7 cellular contexts compared by ENCODE assay signal in genomic region chr6:69732640-69733039, GRCh38.
DNase-seq lines count a peak whose midpoint lies in the region; ATAC-seq and TF ChIP-seq lines count a peak whose summit lies in the region.

No MANE protein-coding gene starts in this region.

- no peak overlapping the region for H3K9ac ChIP-seq in SK-N-MC (ENCODE audit: insufficient read length)

- no peaks in the 10 kb centered on the region for H3K9me3 ChIP-seq in SK-N-MC (ENCODE audit: low read depth, low read length)

- ATAC-seq in GM18511 (IDR thresholded peaks at IDR 0.05; ENCODE audit: unreplicated experiment) (peak; percentile 82), HG02885 (IDR thresholded peaks at IDR 0.05; ENCODE audit: poor library complexity, unreplicated experiment) (peak; percentile 77), Right ventricle myocardium superior (ENCODE audit: poor library complexity) (no peak)

- H3K4me3 Mint-ChIP-seq in nephron = no peak overlapping the region

- no peaks in the 10 kb centered on the region for H3K9me3 Mint-ChIP-seq in nephron

- peaks cover 29% of the 10 kb centered on the region for H3K36me3 ChIP-seq in SK-N-MC (ENCODE audit: insufficient read depth, low read length)

- peak overlapping the region; percentile 47; the same call in 1 of the 2 replicates for H3K27ac ChIP-seq in SK-N-MC

- H3K27ac Mint-ChIP-seq in nephron = no peak overlapping the region

- peak; percentile 52 for DNase-seq in SK-N-MC (ENCODE audit: low read depth, low spot score)
- no peak for DNase-seq in Right ventricle myocardium superior
- DNase-seq in activated effector memory CD4-positive, alpha-beta T cell treated with Interleukin-2 at 50 U/mL for 16 hours = no peak
- DNase-seq in activated T-cell treated with anti-CD3 and anti-CD28 coated beads, Interleukin-2, amount 50 U/mL, for 1 hour = no peak

- peaks cover 22% of the 10 kb centered on the region for H3K36me3 Mint-ChIP-seq in nephron (ENCODE audit: low read depth)

- H3K4me1 Mint-ChIP-seq in nephron = no peaks in the 10 kb centered on the region

- no peaks in the 10 kb centered on the region for H3K27me3 Mint-ChIP-seq in nephron (ENCODE audit: low read depth)

- intact Hi-C loops in Right ventricle myocardium superior (cut with DNase I) = loop anchor here (10.0 kb wide), 1 partner anchor 372 kb away; no protein-coding TSS in a partner anchor

- peak; percentile 21 to 34 (median 25) for TF ChIP-seq CTCF in nephron (IDR thresholded peaks at IDR 0.05; ENCODE audit: unreplicated experiment in 3 of 3)

- no peak overlapping the region for H3K4me3 ChIP-seq in SK-N-MC
